Comparison of ENCODE assay signal across 26 cellular contexts in genomic region chr9:110199643-110200042, GRCh38. TPM values are rescaled to one million over a fixed set of nuclear protein-coding genes. Genes with fewer than 3 reads are reported as not detected.
"Had no signal": no experiment of that assay in that cellular context is flagged by ENCODE, and none has a peak within 500 bp of the region (broad histone marks: within the 10 kb centered on the region; RNA-seq: fewer than 3 reads in every experiment).

No MANE protein-coding gene starts in this region.

- H3K4me3 ChIP-seq: spleen had no signal

- H3K36me3 Mint-ChIP-seq: brain, immature natural killer cell had no signal

- H3K4me3 Mint-ChIP-seq: activated B cell treated with CpG ODN at 0.5 μM for 24 hours; activated CD4-positive, alpha-beta T cell treated with anti-CD3 and anti-CD28 coated beads for 36 hours; activated naive CD8-positive, alpha-beta T cell treated with anti-CD3 and anti-CD28 coated beads, Interleukin-2, amount 50 U/mL, for 24 hours; activated T-cell treated with anti-CD3 and anti-CD28 coated beads, Interleukin-2, amount 50 U/mL, for 72 hours; brain; immature natural killer cell; neural crest cell had no signal

- H3K36me3 ChIP-seq: spleen had no signal

- H3K9me3 ChIP-seq: spleen had no signal

- H3K27ac Mint-ChIP-seq: activated B cell treated with CpG ODN at 0.5 μM for 24 hours; activated CD4-positive, alpha-beta T cell treated with anti-CD3 and anti-CD28 coated beads for 36 hours; activated naive CD8-positive, alpha-beta T cell treated with anti-CD3 and anti-CD28 coated beads, Interleukin-2, amount 50 U/mL, for 24 hours; activated T-cell treated with anti-CD3 and anti-CD28 coated beads, Interleukin-2, amount 50 U/mL, for 72 hours; brain; immature natural killer cell had no signal

- H3K4me1 ChIP-seq: spleen had no signal

- H3K27ac ChIP-seq: spleen had no signal

- H3K27me3 ChIP-seq: spleen had no signal

- ATAC-seq: activated CD4-positive, alpha-beta T cell treated with anti-CD3 and anti-CD28 coated beads for 36 hours; activated naive CD8-positive, alpha-beta T cell treated with anti-CD3 and anti-CD28 coated beads, Interleukin-2, amount 50 U/mL, for 24 hours; activated T-cell treated with anti-CD3 and anti-CD28 coated beads, Interleukin-2, amount 50 U/mL, for 72 hours; esophagus mucosa had no signal

- H3K9me3 Mint-ChIP-seq: activated B cell treated with CpG ODN at 0.5 μM for 24 hours; activated naive CD8-positive, alpha-beta T cell treated with anti-CD3 and anti-CD28 coated beads, Interleukin-2, amount 50 U/mL, for 24 hours; activated T-cell treated with anti-CD3 and anti-CD28 coated beads, Interleukin-2, amount 50 U/mL, for 72 hours; immature natural killer cell; naive B cell; neural crest cell had no signal

- DNase-seq: activated B cell treated with CpG ODN at 0.5 μM for 24 hours; activated CD4-positive, alpha-beta T cell treated with anti-CD3 and anti-CD28 coated beads for 36 hours; activated CD4-positive, alpha-beta T cell treated with anti-CD3 and anti-CD28 coated beads, Interleukin-2, amount 50 U/mL, for 48 hours; activated effector memory CD4-positive, alpha-beta T cell treated with Interleukin-2 at 50 U/mL for 16 hours; activated naive CD4-positive, alpha-beta T cell treated with anti-CD3 and anti-CD28 coated beads, Interleukin-2, amount 50 U/mL, for 16 hours; activated naive CD8-positive, alpha-beta T cell treated with anti-CD3 and anti-CD28 coated beads, Interleukin-2, amount 50 U/mL, for 24 hours; activated T-cell treated with anti-CD3 and anti-CD28 coated beads, Interleukin-2, amount 50 U/mL, for 72 hours; caudate nucleus; effector memory CD4-positive, alpha-beta T cell; foreskin melanocyte; immature natural killer cell; kidney glomerular epithelial cell; midbrain; naive B cell; spleen; stimulated activated CD4-positive, alpha-beta T cell treated with anti-CD3 and anti-CD28 coated beads, Interleukin-4, amount 100 ng/mL, for 1 hour; stimulated activated naive CD4-positive, alpha-beta T cell treated with Interleukin-2 at 50 U/mL for 16 hours; T-helper 9 cell had no signal

- H3K4me1 Mint-ChIP-seq: activated B cell treated with CpG ODN at 0.5 μM for 24 hours; activated CD4-positive, alpha-beta T cell treated with anti-CD3 and anti-CD28 coated beads for 36 hours; activated naive CD8-positive, alpha-beta T cell treated with anti-CD3 and anti-CD28 coated beads, Interleukin-2, amount 50 U/mL, for 24 hours; immature natural killer cell; naive B cell had no signal

- H3K27me3 Mint-ChIP-seq: activated B cell treated with CpG ODN at 0.5 μM for 24 hours, naive B cell had no signal

RNA-seq across cellular contexts. Expression of gene C9orf152, which starts 8.3 kb away (rescaled TPM):
- total RNA-seq: activated B cell treated with CpG ODN at 0.5 μM for 24 hours; activated CD4-positive, alpha-beta T cell treated with anti-CD3 and anti-CD28 coated beads for 36 hours; activated T-cell treated with anti-CD3 and anti-CD28 coated beads, Interleukin-2, amount 50 U/mL, for 72 hours; dermis microvascular lymphatic vessel endothelial cell; neural crest cell; omental fat pad; posterior vena cava; spleen; subcutaneous adipose tissue; T-helper 1 cell treated with Interleukin-12 subunit alpha and Interleukin-12 subunit beta and Interleukin-4 antibody, amounts not matched to agents 30 ng/mL and 1 ng/mL, for 36 hours had no signal
